Comparison of ENCODE assay signal across 14 cellular contexts in genomic region chr14:58702466-58703148, GRCh38.
DNase-seq lines count a peak whose midpoint lies in the region; ATAC-seq and TF ChIP-seq lines count a peak whose summit lies in the region.
"Had no signal": no experiment of that assay in that cellular context is flagged by ENCODE, and none has a peak within 500 bp of the region (broad histone marks: within the 10 kb centered on the region; RNA-seq: fewer than 3 reads in every experiment).

No MANE protein-coding gene starts in this region.

- peaks cover 71% of the 10 kb centered on the region for H3K4me1 Mint-ChIP-seq in brain
- H3K4me1 Mint-ChIP-seq: CD4-positive, CD25-positive, alpha-beta regulatory T cell had no signal

- no peak overlapping the region for H3K4me3 Mint-ChIP-seq in brain
- H3K4me3 Mint-ChIP-seq: CD4-positive, CD25-positive, alpha-beta regulatory T cell; H9 had no signal

- TF ChIP-seq CTCF in brain (conservative IDR thresholded peaks at IDR 0.05) = no peak

- no peaks in the 10 kb centered on the region for H3K9me3 Mint-ChIP-seq in brain
- H3K9me3 Mint-ChIP-seq: H9 had no signal

- H3K36me3 Mint-ChIP-seq in brain = no peaks in the 10 kb centered on the region
- H3K36me3 Mint-ChIP-seq: CD4-positive, CD25-positive, alpha-beta regulatory T cell had no signal

- peaks cover 3% of the 10 kb centered on the region for H3K27me3 Mint-ChIP-seq in brain

- in situ Hi-C loops in G401 (cut with HindIII; ENCODE audit: low sequenced_read_pairs) = no loop called here

- peak overlapping the region in 4 of 5 experiments; percentile 28 to 87 (median 41) for H3K27ac Mint-ChIP-seq in brain
- H3K27ac Mint-ChIP-seq: CD4-positive, CD25-positive, alpha-beta regulatory T cell; H9 had no signal

- intact Hi-C loops in sciatic nerve (cut with DNase I) = no loop called here

- ATAC-seq in sciatic nerve (peak; percentile 38), GM18868 (IDR thresholded peaks at IDR 0.05; ENCODE audit: unreplicated experiment) (no peak), HG03196 (IDR thresholded peaks at IDR 0.05; ENCODE audit: unreplicated experiment) (no peak)

- peak; percentile 7 for DNase-seq in activated CD4-positive, alpha-beta T cell treated with anti-CD3 and anti-CD28 coated beads for 48 hours
- no peak for DNase-seq in activated CD4-positive, alpha-beta T cell treated with anti-CD3 and anti-CD28 coated beads, Interleukin-2, amount 50 U/mL, for 4 hours
- DNase-seq in G401 (ENCODE audit: low spot score) = peak; percentile 42
- no peak for DNase-seq in sciatic nerve (ENCODE audit: low spot score)
- DNase-seq: 8988T; AML-193; CD4-positive, CD25-positive, alpha-beta regulatory T cell; EL; GDM1; GOT3; H9 had no signal

Comparison
In these comparisons a context has a peak if more than half of its experiments do, and no peak if none do; other contexts are left out.
1. DNase-seq: peak in activated CD4-positive, alpha-beta T cell treated with anti-CD3 and anti-CD28 coated beads for 48 hours (single experiment) and G401 (single experiment); none in activated CD4-positive, alpha-beta T cell treated with anti-CD3 and anti-CD28 coated beads, Interleukin-2, amount 50 U/mL, for 4 hours (0 of 2) and sciatic nerve (single experiment).